Comparison of ENCODE assay signal across 15 cellular contexts in genomic region chr6:169223006-169223405, GRCh38. TPM values are rescaled to one million over a fixed set of nuclear protein-coding genes. Genes with fewer than 3 reads are reported as not detected.
"Had no signal": no experiment of that assay in that cellular context is flagged by ENCODE, and none has a peak within 500 bp of the region (broad histone marks: within the 10 kb centered on the region; RNA-seq: fewer than 3 reads in every experiment).

No MANE protein-coding gene starts in this region.

- DNase-seq: effector memory CD4-positive, alpha-beta T cell; heart left ventricle; hippocampal formation; kidney glomerular epithelial cell; mesendoderm; naive thymus-derived CD4-positive, alpha-beta T cell; nephron progenitor cell; pancreas; stimulated activated CD4-positive, alpha-beta T cell treated with anti-CD3 and anti-CD28 coated beads, Interleukin-2, amount 100 ng/mL, for 24 hours; stimulated activated CD4-positive, alpha-beta T cell treated with anti-CD3 and anti-CD28 coated beads, Interleukin-4, amount 100 ng/mL, for 4 hours; stimulated activated naive CD4-positive, alpha-beta T cell had no signal

- H3K27me3 ChIP-seq: heart left ventricle, pancreas, right lobe of liver had no signal

- H3K4me3 ChIP-seq: heart left ventricle, pancreas, prostate gland, right lobe of liver, skin epidermis had no signal

- H3K27ac ChIP-seq: pancreas, prostate gland, right lobe of liver had no signal

- ATAC-seq: esophagus mucosa; heart left ventricle; naive thymus-derived CD4-positive, alpha-beta T cell; pancreas; right lobe of liver had no signal

- H3K36me3 ChIP-seq: pancreas, prostate gland, right lobe of liver had no signal

- H3K9me3 ChIP-seq: heart left ventricle, pancreas, prostate gland, right lobe of liver had no signal

- H3K4me1 ChIP-seq: pancreas, prostate gland, right lobe of liver had no signal

RNA-seq across cellular contexts. Expression of gene THBS2, which starts 30.6 kb away (rescaled TPM):
- total RNA-seq: naive thymus-derived CD4-positive, alpha-beta T cell had no signal
